Comparison of ENCODE assay signal across 11 cellular contexts in the genomic region with DNA sequence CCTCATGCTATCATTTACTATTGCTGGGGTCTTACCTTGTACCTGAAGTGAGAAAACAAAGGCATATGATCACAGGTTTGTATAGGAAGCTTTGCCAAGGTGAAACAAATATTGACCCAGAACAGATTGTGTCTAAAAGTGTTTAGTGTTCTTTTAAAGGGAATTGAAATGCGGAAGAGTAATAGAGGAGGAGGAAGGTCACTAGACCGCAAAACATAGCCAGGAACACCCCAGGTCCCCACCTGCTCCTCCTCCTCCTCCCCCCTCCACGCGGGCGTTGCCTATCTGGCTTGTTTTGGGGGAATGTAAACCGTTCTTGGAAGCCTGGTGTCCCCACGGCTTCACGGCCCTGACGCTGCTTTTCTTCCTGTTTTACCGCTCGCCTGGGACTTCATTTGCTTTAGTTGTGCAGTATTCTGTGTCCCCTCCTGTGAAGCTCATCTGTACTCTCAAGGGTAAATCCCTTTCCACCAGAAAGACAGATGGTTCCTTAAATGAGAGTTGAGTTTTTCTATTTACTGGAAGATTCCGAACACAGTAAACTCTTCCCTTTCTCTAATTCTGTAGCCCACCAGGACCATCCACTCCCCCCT.
DNase-seq lines count a peak whose midpoint lies in the region; ATAC-seq and TF ChIP-seq lines count a peak whose summit lies in the region.
"Had no signal": no experiment of that assay in that cellular context is flagged by ENCODE, and none has a peak within 500 bp of the region (broad histone marks: within the 10 kb centered on the region; RNA-seq: fewer than 3 reads in every experiment).

No MANE protein-coding gene starts in this region.

- no peaks in the 10 kb centered on the region for H3K79me2 ChIP-seq in Loucy (ENCODE audit: insufficient read depth, low read length)

- POLR2A ChIA-PET in activated B cell treated with CpG ODN at 0.5 μM for 24 hours (lab: Charles Lee), result no interaction called here

- H3K9ac ChIP-seq in Loucy (ENCODE audit: low read depth, low read length, poor library complexity, severe bottlenecking), result peak overlapping the region; percentile 23

- peak overlapping the region; percentile 78 for H3K4me2 ChIP-seq in Loucy (ENCODE audit: low read depth, low read length, poor library complexity, severe bottlenecking)

- H2AFZ ChIP-seq in Loucy (ENCODE audit: low read length), result peak overlapping the region; percentile 97

- ATAC-seq in activated B cell treated with CpG ODN at 0.5 μM for 24 hours (ENCODE audit: low read depth) (peak; percentile 56), HG02759 (IDR thresholded peaks at IDR 0.05; ENCODE audit: unreplicated experiment) (no peak)

- no peak for TF ChIP-seq POLR2A in vagina (IDR thresholded peaks at IDR 0.05)

- H3K4me1 ChIP-seq in Loucy (ENCODE audit: insufficient read depth, low read length, poor library complexity, severe bottlenecking) (peaks cover 12% of the 10 kb centered on the region), vagina (peaks cover 11% of the 10 kb centered on the region), BE2C (no peaks in the 10 kb centered on the region)
- H3K4me1 ChIP-seq: HAP-1 had no signal

- no peaks in the 10 kb centered on the region for H3K27me3 ChIP-seq in Loucy (ENCODE audit: insufficient read depth, low read length, poor library complexity, severe bottlenecking)
- no peaks in the 10 kb centered on the region for H3K27me3 ChIP-seq in vagina
- H3K27me3 ChIP-seq in BE2C, result no peaks in the 10 kb centered on the region; the same call in none of the 2 replicates

- H3K4me1 Mint-ChIP-seq in activated B cell treated with CpG ODN at 0.5 μM for 24 hours (peaks cover 43% of the 10 kb centered on the region), osteocyte (ENCODE audit: unreplicated experiment) (peaks cover 19% of the 10 kb centered on the region)

- no peak for TF ChIP-seq CTCF in GM13976 (IDR thresholded peaks at IDR 0.05; ENCODE audit: borderline replicate concordance, control extremely low read depth, extremely low read depth, insufficient read depth, missing control alignments)
- no peak for TF ChIP-seq CTCF in Loucy (conservative IDR thresholded peaks at IDR 0.05; ENCODE audit: low read length)
- no peak for TF ChIP-seq CTCF in activated B cell treated with CpG ODN at 0.5 μM for 24 hours (IDR thresholded peaks at IDR 0.05)
- no peak for TF ChIP-seq CTCF in osteocyte (IDR thresholded peaks at IDR 0.05)
- no peak for TF ChIP-seq CTCF in vagina (IDR thresholded peaks at IDR 0.05)
- TF ChIP-seq CTCF in BE2C (IDR thresholded peaks at IDR 0.05; ENCODE audit: low read depth, low read length), result no peak

- peaks cover 13% of the 10 kb centered on the region for H3K27me3 Mint-ChIP-seq in activated B cell treated with CpG ODN at 0.5 μM for 24 hours
- H3K27me3 Mint-ChIP-seq in osteocyte (ENCODE audit: unreplicated experiment), result no peaks in the 10 kb centered on the region

- peak overlapping the region; percentile 54 for H3K4me3 Mint-ChIP-seq in activated B cell treated with CpG ODN at 0.5 μM for 24 hours
- no peak overlapping the region for H3K4me3 Mint-ChIP-seq in osteocyte (ENCODE audit: unreplicated experiment)

- CTCF ChIA-PET in activated B cell treated with CpG ODN at 0.5 μM for 24 hours (lab: Charles Lee), result no interaction called here

- H3K9me3 ChIP-seq in Loucy (ENCODE audit: insufficient read depth, low read depth, low read length), result peaks cover 6% of the 10 kb centered on the region; the same call in 1 of the 2 replicates
- H3K9me3 ChIP-seq in vagina, result no peaks in the 10 kb centered on the region
- no peaks in the 10 kb centered on the region for H3K9me3 ChIP-seq in BE2C
- H3K9me3 ChIP-seq: HAP-1 had no signal

- H3K36me3 ChIP-seq in Loucy (ENCODE audit: insufficient read depth, low read length), result no peaks in the 10 kb centered on the region
- H3K36me3 ChIP-seq in vagina, result no peaks in the 10 kb centered on the region
- no peaks in the 10 kb centered on the region for H3K36me3 ChIP-seq in BE2C
- H3K36me3 ChIP-seq: HAP-1 had no signal

- H3K9me3 Mint-ChIP-seq in activated B cell treated with CpG ODN at 0.5 μM for 24 hours, result peaks cover 10% of the 10 kb centered on the region
- H3K9me3 Mint-ChIP-seq in osteocyte (ENCODE audit: unreplicated experiment), result no peaks in the 10 kb centered on the region

- H4K20me1 ChIP-seq in Loucy (ENCODE audit: insufficient read depth, low read length, poor library complexity, severe bottlenecking), result no peaks in the 10 kb centered on the region

- H3K27ac Mint-ChIP-seq in activated B cell treated with CpG ODN at 0.5 μM for 24 hours (peak overlapping the region; percentile 38), osteocyte (ENCODE audit: unreplicated experiment) (peak overlapping the region; percentile 2)

- H3K36me3 Mint-ChIP-seq in activated B cell treated with CpG ODN at 0.5 μM for 24 hours (ENCODE audit: low read depth) (no peaks in the 10 kb centered on the region), osteocyte (ENCODE audit: unreplicated experiment) (no peaks in the 10 kb centered on the region)

- DNase-seq in GM13976 (ENCODE audit: low spot score) (peak; percentile 27), activated B cell treated with CpG ODN at 0.5 μM for 24 hours (no peak), osteocyte (ENCODE audit: extremely low spot score, unreplicated experiment) (no peak), vagina (ENCODE audit: extremely low spot score in 2 of 2) (no peak), BE2C (no peak)
- no peak for DNase-seq in activated naive CD4-positive, alpha-beta T cell treated with Interleukin-2 at 50 U/mL for 16 hours
- DNase-seq: activated T-cell treated with anti-CD3 and anti-CD28 coated beads, Interleukin-2, amount 50 U/mL, for 48 hours; cerebellar nuclear complex had no signal

- in situ Hi-C loops in GM13976 (cut with MboI; ENCODE audit: low sequenced_read_pairs, unreplicated experiment), result no loop called here

- no peak overlapping the region for H3K27ac ChIP-seq in vagina

- peak overlapping the region; percentile 65 for H3K4me3 ChIP-seq in Loucy (ENCODE audit: low read length, poor library complexity, severe bottlenecking)
- H3K4me3 ChIP-seq in vagina, result peak overlapping the region in 1 of 2 donors; percentile 4
- no peak overlapping the region for H3K4me3 ChIP-seq in BE2C (ENCODE audit: low read depth, low read length)
- H3K4me3 ChIP-seq: HAP-1 had no signal

- H3F3A ChIP-seq in Loucy (ENCODE audit: low read depth), result no peaks in the 10 kb centered on the region

- H3K9me2 ChIP-seq in Loucy (replicated peaks; ENCODE audit: low read depth, low read length), result no peaks in the 10 kb centered on the region

- intact Hi-C loops in activated B cell treated with CpG ODN at 0.5 μM for 24 hours (cut with micrococcal nuclease) (no loop called here), vagina (cut with DNase I) (no loop called here)
